Comparison of ENCODE assay signal across 15 cellular contexts in genomic region chr5:88145205-88145602, GRCh38.
DNase-seq lines count a peak whose midpoint lies in the region; ATAC-seq and TF ChIP-seq lines count a peak whose summit lies in the region.
"Had no signal": no experiment of that assay in that cellular context is flagged by ENCODE, and none has a peak within 500 bp of the region (broad histone marks: within the 10 kb centered on the region; RNA-seq: fewer than 3 reads in every experiment).

No MANE protein-coding gene starts in this region.

- H3K9me3 ChIP-seq in CD8-positive, alpha-beta T cell (ENCODE audit: low read length), result no peaks in the 10 kb centered on the region
- H3K9me3 ChIP-seq in gastroesophageal sphincter, result no peaks in the 10 kb centered on the region
- H3K9me3 ChIP-seq: SJCRH30 had no signal

- no peak overlapping the region for H3K27ac ChIP-seq in CD8-positive, alpha-beta T cell (ENCODE audit: low read depth, low read length)
- H3K27ac ChIP-seq in gastroesophageal sphincter, result no peak overlapping the region
- H3K27ac ChIP-seq: brain microvascular endothelial cell, HL-60, SJCRH30 had no signal

- ATAC-seq in CD8-positive, alpha-beta T cell, result no peak
- ATAC-seq in WTC11 (no peak), gastroesophageal sphincter (no peak), HG03521 (IDR thresholded peaks at IDR 0.05; ENCODE audit: unreplicated experiment) (no peak), left lobe of liver (no peak)

- peak overlapping the region; percentile 45 for H3K4me3 Mint-ChIP-seq in CD8-positive, alpha-beta T cell
- peak overlapping the region; percentile 53 for H3K4me3 Mint-ChIP-seq in WTC11
- H3K4me3 Mint-ChIP-seq: memory B cell had no signal

- no peak for TF ChIP-seq EP300 in gastroesophageal sphincter (IDR thresholded peaks at IDR 0.05)

- H3K4me3 ChIP-seq in CD8-positive, alpha-beta T cell (ENCODE audit: low read depth, low read length), result no peak overlapping the region
- H3K4me3 ChIP-seq in gastroesophageal sphincter, result peak overlapping the region; percentile 7 to 27
- H3K4me3 ChIP-seq: SJCRH30 had no signal

- H3K36me3 ChIP-seq in CD8-positive, alpha-beta T cell (ENCODE audit: insufficient read depth, low read length), result no peaks in the 10 kb centered on the region
- H3K36me3 ChIP-seq in gastroesophageal sphincter, result no peaks in the 10 kb centered on the region
- H3K36me3 ChIP-seq: brain microvascular endothelial cell, SJCRH30 had no signal

- 17 to 40% methylated on average over 10 to 13 of the region's 17 CpGs for WGBS in gastroesophageal sphincter (ENCODE audit: low coverage in 1 of 2), 2 donors

- H3K27ac Mint-ChIP-seq in CD8-positive, alpha-beta T cell, result no peak overlapping the region
- no peak overlapping the region for H3K27ac Mint-ChIP-seq in WTC11
- H3K27ac Mint-ChIP-seq: memory B cell had no signal

- peaks cover 48% of the 10 kb centered on the region for H3K27me3 ChIP-seq in CD8-positive, alpha-beta T cell (ENCODE audit: insufficient read depth, low read length)
- H3K27me3 ChIP-seq in gastroesophageal sphincter, result peaks cover 72% of the 10 kb centered on the region
- H3K27me3 ChIP-seq: SJCRH30 had no signal

- peaks cover 39% of the 10 kb centered on the region for H3K4me1 ChIP-seq in CD8-positive, alpha-beta T cell (ENCODE audit: insufficient read depth, low read length)
- peaks cover 0 to 62% (median 19%) of the 10 kb centered on the region in 3 donors for H3K4me1 ChIP-seq in gastroesophageal sphincter
- H3K4me1 ChIP-seq: SJCRH30 had no signal

- no peak for TF ChIP-seq CTCF in CD8-positive, alpha-beta T cell (IDR thresholded peaks at IDR 0.05)
- TF ChIP-seq CTCF in WTC11 (IDR thresholded peaks at IDR 0.05), result no peak
- no peak for TF ChIP-seq CTCF in gastroesophageal sphincter (IDR thresholded peaks at IDR 0.05)
- no peak for TF ChIP-seq CTCF in GM10248 (IDR thresholded peaks at IDR 0.05; ENCODE audit: control extremely low read depth, extremely low read depth, low read depth, missing control alignments)

- DNase-seq in CD8-positive, alpha-beta T cell, result no peak
- DNase-seq in WTC11 (ENCODE audit: low spot score) (no peak), posterior cingulate gyrus (peak in 6 of 10 donors; percentile 15 to 77 (median 55)), DMS53 treated with DMSO at 0.1 percent for 48 hours (lab: John Stamatoyannopoulos, UW; ENCODE audit: unreplicated experiment) (no peak), GM10248 (ENCODE audit: extremely low spot score) (no peak), left lobe of liver (ENCODE audit: low spot score) (no peak)
- DNase-seq: activated CD4-positive, alpha-beta T cell treated with anti-CD3 and anti-CD28 coated beads, Interleukin-2, amount 50 U/mL, for 4 hours; brain microvascular endothelial cell; NCI-H1048; NCI-H82; SJCRH30 had no signal

- CTCF ChIA-PET in CD8-positive, alpha-beta T cell (lab: Charles Lee), result no interaction called here
- CTCF ChIA-PET in WTC11 (lab: Charles Lee) (interaction anchor here (0.8 to 2.6 kb wide), 8 partner anchors 28 to 733 kb away, joined by 3 to 24 read pairs (median 5); partner anchors contain the start of gene CCNH), GM10248 (lab: Yijun Ruan, JAX) (interaction anchor here (1.0 to 1.3 kb wide), 3 partner anchors 10 to 536 kb away, joined by 3 to 4 read pairs (median 3); no protein-coding TSS in a partner anchor)

- no peaks in the 10 kb centered on the region for H3K36me3 Mint-ChIP-seq in CD8-positive, alpha-beta T cell
- H3K36me3 Mint-ChIP-seq in WTC11, result 0 out of 2 replicates have a peak, but pooled peaks cover 2% of the 10 kb centered on the region

- H3K4me1 Mint-ChIP-seq in CD8-positive, alpha-beta T cell (ENCODE audit: low read depth), result peaks cover 19% of the 10 kb centered on the region
- H3K4me1 Mint-ChIP-seq in WTC11, result peaks cover 13% of the 10 kb centered on the region; the same call in 1 of the 2 replicates

- peaks cover 39% of the 10 kb centered on the region for H3K27me3 Mint-ChIP-seq in CD8-positive, alpha-beta T cell (ENCODE audit: low read depth)
- H3K27me3 Mint-ChIP-seq in WTC11 (ENCODE audit: low read depth), result peaks cover 14% of the 10 kb centered on the region; the same call in 1 of the 2 replicates

- POLR2A ChIA-PET in CD8-positive, alpha-beta T cell (lab: Charles Lee), result no interaction called here
- POLR2A ChIA-PET in WTC11 (lab: Charles Lee), result interaction anchor here (1.0 kb wide), 1 partner anchor 515 kb away, joined by 4 read pairs; no protein-coding TSS in a partner anchor
- POLR2A ChIA-PET in GM10248 (lab: Yijun Ruan, JAX), result no interaction called here

- H3K9me3 Mint-ChIP-seq in CD8-positive, alpha-beta T cell, result peaks cover 3% of the 10 kb centered on the region
- peaks cover 3% of the 10 kb centered on the region for H3K9me3 Mint-ChIP-seq in WTC11

- TF ChIP-seq POLR2A in gastroesophageal sphincter (IDR thresholded peaks at IDR 0.05), result no peak

- intact Hi-C loops in CD8-positive, alpha-beta T cell (cut with DNase I, micrococcal nuclease), result loop anchor here in 1 of 2 experiments (5.0 kb wide), 1 partner anchor 62 kb away; no protein-coding TSS in a partner anchor
- intact Hi-C loops in posterior cingulate gyrus (cut with DNase I), result loop anchor here (10.0 kb wide), 1 partner anchor 250 kb away; no protein-coding TSS in a partner anchor

TF ChIP-seq in WTC11, 78 proteins besides CTCF, POLR2A, EP300 and RAD21 (continues in another document):
- TF ChIP-seq CDX4 (CRISPR knock-in tag; IDR thresholded peaks at IDR 0.05; ENCODE audit: borderline replicate concordance), result no peak
- TF ChIP-seq ZNF138 (CRISPR knock-in tag; conservative IDR thresholded peaks at IDR 0.05), result no peak
- TF ChIP-seq ZNF425 (CRISPR knock-in tag; conservative IDR thresholded peaks at IDR 0.05), result no peak
- no peak for TF ChIP-seq ETV6 (CRISPR knock-in tag; IDR thresholded peaks at IDR 0.05)
- no peak for TF ChIP-seq KAT7 (CRISPR knock-in tag; IDR thresholded peaks at IDR 0.05; ENCODE audit: borderline replicate concordance)
- TF ChIP-seq IRF1 (CRISPR knock-in tag; IDR thresholded peaks at IDR 0.05), result no peak
- no peak for TF ChIP-seq TP53 (CRISPR knock-in tag; IDR thresholded peaks at IDR 0.05)
- TF ChIP-seq ATF3 (CRISPR knock-in tag; conservative IDR thresholded peaks at IDR 0.05), result no peak
- TF ChIP-seq PRDM15 (CRISPR knock-in tag; IDR thresholded peaks at IDR 0.05), result no peak
- TF ChIP-seq NR1H2 (CRISPR knock-in tag; IDR thresholded peaks at IDR 0.05), result no peak
- no peak for TF ChIP-seq CREM (CRISPR knock-in tag; IDR thresholded peaks at IDR 0.05)

Comparison
In these comparisons a context has a peak if more than half of its experiments do, and no peak if none do; other contexts are left out.
1. DNase-seq: peak in posterior cingulate gyrus (6 of 10); none in CD8-positive, alpha-beta T cell (0 of 7), WTC11 (single experiment), DMS53 treated with DMSO at 0.1 percent for 48 hours (single experiment), GM10248 (single experiment) and left lobe of liver (single experiment).